ENCODE assay signal across 8 cellular contexts in genomic region chr19:18416778-18417249, GRCh38. TPM values are rescaled to one million over a fixed set of nuclear protein-coding genes. Genes with fewer than 3 reads are reported as not detected.
DNase-seq lines count a peak whose midpoint lies in the region; ATAC-seq and TF ChIP-seq lines count a peak whose summit lies in the region.

No MANE protein-coding gene starts in this region.

- H3K4me3 ChIP-seq in AG04449 (ENCODE audit: low read depth, low read length): peak overlapping the region; percentile 45
- H3K4me3 ChIP-seq in epithelial cell of esophagus (ENCODE audit: low read length): peak overlapping the region; percentile 25
- peak overlapping the region; percentile 36 for H3K4me3 ChIP-seq in mesodermal cell (ENCODE audit: extremely low read depth, insufficient read depth, low read length, poor library complexity, severe bottlenecking)

- peak overlapping the region; percentile 100 for H3K27ac ChIP-seq in mesodermal cell (ENCODE audit: low read depth, low read length, severe bottlenecking)

- H3K4me1 ChIP-seq in mesodermal cell (ENCODE audit: control insufficient read depth, insufficient read depth, low read length, poor library complexity, severe bottlenecking): peaks cover 26% of the 10 kb centered on the region

- no peaks in the 10 kb centered on the region for H3K9me3 ChIP-seq in mesodermal cell (ENCODE audit: control insufficient read depth, low read length)

- DNase-seq in AG04449 (ENCODE audit: low read depth, low spot score) (no peak), HCEC 1CT (peak; percentile 90), NCI-H774 (lab: John Stamatoyannopoulos, UW) (peak; percentile 74), activated T-cell treated with anti-CD3 and anti-CD28 coated beads for 4 hours (peak; percentile 50), epithelial cell of esophagus (ENCODE audit: low read depth) (peak; percentile 51)
- DNase-seq in stimulated activated naive CD4-positive, alpha-beta T cell treated with Interleukin-2 at 50 U/mL for 16 hours (lab: John Stamatoyannopoulos, UW): peak; percentile 66

- H3K36me3 ChIP-seq in mesodermal cell (ENCODE audit: control insufficient read depth, insufficient read depth, low read length): no peaks in the 10 kb centered on the region

- WGBS in mesodermal cell (ENCODE audit: insufficient coverage in 2 of 2), 2 experiments: 0 to 1% methylated on average over 25 to 35 of the region's 44 CpGs

- no peak for TF ChIP-seq CTCF in AG04449 (IDR thresholded peaks at IDR 0.05; ENCODE audit: insufficient read depth, low read length, missing control alignments)
- TF ChIP-seq CTCF in epithelial cell of esophagus (IDR thresholded peaks at IDR 0.05; ENCODE audit: insufficient read depth, low read depth, low read length, missing control alignments): no peak

- no peak for ATAC-seq in GM18519 (IDR thresholded peaks at IDR 0.05; ENCODE audit: low FRiP score, unreplicated experiment)

- POLR2A ChIA-PET in AG04449 (lab: Yijun Ruan, JAX): interaction anchor here (1.0 to 5.9 kb wide), 3 partner anchors 9 to 136 kb away, joined by 3 to 42 read pairs (median 4); partner anchors contain the start of gene JUND

- CTCF ChIA-PET in AG04449 (lab: Yijun Ruan, JAX): interaction anchor here (0.7 to 11.8 kb wide), 15 partner anchors 10 to 570 kb away, joined by 3 to 298 read pairs (median 6); partner anchors contain the start of genes GDF15, JUND and PGPEP1

RNA-seq across cellular contexts. Expression of gene SSBP4, which starts 2.4 kb away (rescaled TPM):
- 89.4 TPM for polyA plus RNA-seq in mesodermal cell (2013, experiment 1 of 2)
- polyA plus RNA-seq in mesodermal cell (2013, experiment 2 of 2): 70.1 TPM

RNA-seq across cellular contexts. Expression of gene LRRC25, which starts 19.4 kb away (rescaled TPM):
- not detected for polyA plus RNA-seq in mesodermal cell (2013, experiment 1 of 2)
- not detected for polyA plus RNA-seq in mesodermal cell (2013, experiment 2 of 2)

RNA-seq across cellular contexts. Expression of gene ISYNA1, which starts 21.1 kb away (rescaled TPM):
- 302 TPM for polyA plus RNA-seq in mesodermal cell (2013, experiment 1 of 2)
- 255 TPM for polyA plus RNA-seq in mesodermal cell (2013, experiment 2 of 2)

RNA-seq across cellular contexts. Expression of gene GDF15, which starts 30.9 kb away (rescaled TPM):
- polyA plus RNA-seq in mesodermal cell (2013, experiment 1 of 2): 38.5 TPM
- polyA plus RNA-seq in mesodermal cell (2013, experiment 2 of 2): 29.4 TPM
